8 cellular contexts compared by ENCODE assay signal in the genomic region with DNA sequence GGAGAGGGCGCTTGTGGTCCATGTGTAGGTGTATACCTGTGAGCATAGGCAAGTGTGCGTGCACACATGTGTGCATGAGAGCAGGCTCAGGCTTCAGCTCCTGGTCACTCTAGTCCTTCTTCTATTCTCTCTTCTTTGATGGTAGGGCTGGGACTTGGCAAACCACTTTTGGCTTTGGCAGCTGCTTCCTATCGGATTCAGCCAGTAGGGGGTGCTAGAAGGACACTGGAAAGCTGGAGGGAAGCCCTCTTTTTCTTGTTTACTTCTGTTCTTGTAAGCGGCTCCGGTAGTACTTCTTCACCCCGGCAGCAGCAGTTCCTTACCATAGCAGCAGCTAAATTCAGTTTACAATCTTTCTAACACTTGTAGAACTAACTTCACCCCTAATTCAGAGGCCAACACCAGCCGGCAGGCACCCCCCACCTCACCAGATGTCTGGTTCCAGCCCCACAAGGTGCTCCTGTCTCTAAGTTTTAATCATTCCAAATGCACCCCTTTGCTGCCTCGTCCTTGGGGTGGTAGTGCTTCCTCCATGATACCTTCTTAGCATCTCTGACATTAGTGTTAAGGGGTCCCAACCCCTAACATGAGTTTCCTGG.
DNase-seq lines count a peak whose midpoint lies in the region; ATAC-seq and TF ChIP-seq lines count a peak whose summit lies in the region.

No MANE protein-coding gene starts in this region.

- H3K4me3 ChIP-seq in KMS-11 (IDR thresholded peaks at IDR 0.05; ENCODE audit: insufficient read depth, low read depth, low read length) = no peak overlapping the region

- peaks cover 11% of the 10 kb centered on the region for H3K4me1 ChIP-seq in KMS-11 (ENCODE audit: low read depth, poor library complexity, severe bottlenecking)

- H3K27me3 ChIP-seq in KMS-11 (ENCODE audit: insufficient read depth, low read depth) = no peaks in the 10 kb centered on the region
- H3K27me3 ChIP-seq in layer of hippocampus (ENCODE audit: control insufficient read depth, insufficient read depth, low read length) = no peaks in the 10 kb centered on the region

- DNase-seq in DMS53 (lab: John Stamatoyannopoulos, UW) = peak; percentile 91
- peak; percentile 80 for DNase-seq in SKM-1 treated with dmso at 0.1 percent for 144 hours (lab: John Stamatoyannopoulos, UW; ENCODE audit: unreplicated experiment)
- peak; percentile 49 for DNase-seq in amniotic epithelial cell (ENCODE audit: low read depth)
- DNase-seq in stimulated activated CD8-positive, alpha-beta memory T cell treated with anti-CD3 and anti-CD28 coated beads, Interleukin-7, amount 100 ng/mL, for 1 hour (ENCODE audit: low read depth in 2 of 2) = peak; percentile 15 to 17
- no peak for DNase-seq in GOT3 (lab: John Stamatoyannopoulos, UW)

- peak; percentile 97 for TF ChIP-seq CTCF in KMS-11 (conservative IDR thresholded peaks at IDR 0.05; ENCODE audit: low read depth, low read length)

- no peaks in the 10 kb centered on the region for H3K36me3 ChIP-seq in KMS-11 (ENCODE audit: insufficient read depth)

- ATAC-seq in HG03460 (IDR thresholded peaks at IDR 0.05; ENCODE audit: unreplicated experiment) = no peak

- no peaks in the 10 kb centered on the region for H4K20me1 ChIP-seq in KMS-11 (ENCODE audit: insufficient read depth)

- H3K9ac ChIP-seq in KMS-11 = no peak overlapping the region

- H3K4me2 ChIP-seq in KMS-11 = no peak overlapping the region

- no peaks in the 10 kb centered on the region for H3K79me2 ChIP-seq in KMS-11 (ENCODE audit: insufficient read depth, low read depth)

- H3K27ac ChIP-seq in KMS-11 (no peak overlapping the region), layer of hippocampus (ENCODE audit: low read depth, low read length) (peak overlapping the region; percentile 83)

- peak overlapping the region; percentile 21; the same call in 1 of the 2 replicates for H2AFZ ChIP-seq in KMS-11 (ENCODE audit: low read depth)
